Comparison of ENCODE assay signal across 18 cellular contexts in genomic region chr11:19730373-19730772, GRCh38. TPM values are rescaled to one million over a fixed set of nuclear protein-coding genes. Genes with fewer than 3 reads are reported as not detected.
A peak's percentile ranks its signal among the peaks of the same experiment; 100 is the strongest.
DNase-seq lines count a peak whose midpoint lies in the region; ATAC-seq and TF ChIP-seq lines count a peak whose summit lies in the region.
"Had no signal": no experiment of that assay in that cellular context is flagged by ENCODE, and none has a peak within 500 bp of the region (broad histone marks: within the 10 kb centered on the region; RNA-seq: fewer than 3 reads in every experiment).

No MANE protein-coding gene starts in this region.

- in situ Hi-C loops in brain microvascular endothelial cell (cut with HindIII; ENCODE audit: low pct_ligation_motif_present, low sequenced_read_pairs) = loop anchor here (25.0 kb wide), 2 partner anchors 168 to 632 kb away; partner anchors contain the start of gene HTATIP2

- no peaks in the 10 kb centered on the region for H4K20me1 ChIP-seq in smooth muscle cell (ENCODE audit: low read depth)

- H3F3A ChIP-seq in smooth muscle cell (ENCODE audit: low read depth) = no peaks in the 10 kb centered on the region

- ATAC-seq in right cardiac atrium = peak; percentile 58 to 72
- ATAC-seq: activated CD4-positive, alpha-beta T cell treated with anti-CD3 and anti-CD28 coated beads for 36 hours; stimulated activated naive CD8-positive, alpha-beta T cell treated with anti-CD3 and anti-CD28 coated beads, Interleukin-15, amount 100 ng/mL, for 72 hours had no signal

- H3K4me2 ChIP-seq in smooth muscle cell = no peak overlapping the region

- H2AFZ ChIP-seq in smooth muscle cell (ENCODE audit: low read depth) = no peak overlapping the region

- DNase-seq in NCI-H1092 (lab: John Stamatoyannopoulos, UW) (peak; percentile 61), cerebellum (ENCODE audit: low spot score) (peak; percentile 91), right cardiac atrium (peak; percentile 46 to 73 (median 69)), smooth muscle cell (lab: John Stamatoyannopoulos, UW; ENCODE audit: unreplicated experiment) (no peak), dermis blood vessel endothelial cell (no peak), brain microvascular endothelial cell (no peak)
- DNase-seq in activated T-cell treated with anti-CD3 and anti-CD28 coated beads, Interleukin-2, amount 50 U/mL, for 48 hours = no peak
- DNase-seq: activated CD4-positive, alpha-beta T cell treated with anti-CD3 and anti-CD28 coated beads for 36 hours; activated naive CD4-positive, alpha-beta T cell treated with Interleukin-2 at 50 U/mL for 16 hours; BE2C; gastrocnemius medialis; NCI-H1436; NCI-H510A; ovary; stimulated activated CD4-positive, alpha-beta T cell treated with anti-CD3 and anti-CD28 coated beads, Interleukin-12 subunit alpha, Interleukin-12 subunit beta, amount 100 ng/mL, for 4 hours; stimulated activated naive CD8-positive, alpha-beta T cell treated with anti-CD3 and anti-CD28 coated beads, Interleukin-15, amount 100 ng/mL, for 72 hours; T-helper 9 cell had no signal

- peaks cover 8% of the 10 kb centered on the region for H3K4me1 ChIP-seq in right cardiac atrium (ENCODE audit: control insufficient read depth, insufficient read depth, low read length)
- H3K4me1 ChIP-seq in stomach smooth muscle (ENCODE audit: control insufficient read depth, insufficient read depth, low read length) = peaks cover 77% of the 10 kb centered on the region
- no peaks in the 10 kb centered on the region for H3K4me1 ChIP-seq in smooth muscle cell (ENCODE audit: low read depth)
- H3K4me1 ChIP-seq: BE2C had no signal

- intact Hi-C loops in right cardiac atrium (cut with DNase I) = loop anchor here in 1 of 4 donors (10.0 kb wide), 1 partner anchor 56 kb away; no protein-coding TSS in a partner anchor

- 67% methylated on average over 11 of the region's 11 CpGs for WGBS in right cardiac atrium
- WGBS in smooth muscle cell (ENCODE audit: low lambda C conversion rate) = 95% methylated on average over 11 of the region's 11 CpGs

- H3K27me3 ChIP-seq in right cardiac atrium (ENCODE audit: control insufficient read depth, insufficient read depth) (no peaks in the 10 kb centered on the region), stomach smooth muscle (ENCODE audit: control insufficient read depth in 1 of 2, insufficient read depth in 2 of 2, low read length in 2 of 2) (no peaks in the 10 kb centered on the region), smooth muscle cell (ENCODE audit: low read depth) (no peaks in the 10 kb centered on the region), brain microvascular endothelial cell (replicated peaks) (no peaks in the 10 kb centered on the region)
- H3K27me3 ChIP-seq: BE2C, gastrocnemius medialis, ovary had no signal

- H3K4me3 ChIP-seq in right cardiac atrium (ENCODE audit: low read length) = no peak overlapping the region
- H3K4me3 ChIP-seq in stomach smooth muscle (ENCODE audit: low read length in 2 of 2) = peak overlapping the region in 1 of 2 donors; percentile 44
- no peak overlapping the region for H3K4me3 ChIP-seq in smooth muscle cell
- no peak overlapping the region for H3K4me3 ChIP-seq in brain microvascular endothelial cell (ENCODE audit: low read depth, low read length)
- H3K4me3 ChIP-seq: gastrocnemius medialis, ovary had no signal

- H3K9ac ChIP-seq in stomach smooth muscle (ENCODE audit: low read length in 2 of 2) = peak overlapping the region; percentile 5 to 29
- H3K9ac ChIP-seq in smooth muscle cell (ENCODE audit: low read depth) = no peak overlapping the region

- H3K9me3 ChIP-seq in right cardiac atrium (ENCODE audit: control insufficient read depth, low read length) (no peaks in the 10 kb centered on the region), stomach smooth muscle (ENCODE audit: control insufficient read depth in 2 of 2, low read length in 2 of 2) (no peaks in the 10 kb centered on the region), smooth muscle cell (replicated peaks; ENCODE audit: low read depth) (no peaks in the 10 kb centered on the region)
- H3K9me3 ChIP-seq: BE2C, gastrocnemius medialis, ovary had no signal

- H3K27ac ChIP-seq in right cardiac atrium (ENCODE audit: low read length) (no peak overlapping the region), stomach smooth muscle (ENCODE audit: low read length) (peak overlapping the region; percentile 78), smooth muscle cell (ENCODE audit: low read depth) (no peak overlapping the region), brain microvascular endothelial cell (no peak overlapping the region)
- H3K27ac ChIP-seq: gastrocnemius medialis, ovary had no signal

- no peak for TF ChIP-seq CTCF in smooth muscle cell (IDR thresholded peaks at IDR 0.05; ENCODE audit: borderline replicate concordance, insufficient read depth, poor library complexity, severe bottlenecking)
- no peak for TF ChIP-seq CTCF in brain microvascular endothelial cell (IDR thresholded peaks at IDR 0.05; ENCODE audit: low read depth, low read length, missing control alignments)

- H3K36me3 ChIP-seq in stomach smooth muscle (ENCODE audit: control insufficient read depth in 2 of 2, insufficient read depth in 2 of 2, low read length in 2 of 2) = peaks cover 0 to 4% of the 10 kb centered on the region in 2 donors
- no peaks in the 10 kb centered on the region for H3K36me3 ChIP-seq in smooth muscle cell (ENCODE audit: low read depth)
- peaks cover 2% of the 10 kb centered on the region for H3K36me3 ChIP-seq in brain microvascular endothelial cell (replicated peaks)
- H3K36me3 ChIP-seq: BE2C, gastrocnemius medialis, ovary had no signal

- no peaks in the 10 kb centered on the region for H3K79me2 ChIP-seq in smooth muscle cell (ENCODE audit: low read depth)

RNA-seq across cellular contexts. Expression of gene NAV2, which starts 17.7 kb away (rescaled TPM):
- total RNA-seq in cerebellum (18.3 TPM), right cardiac atrium (10 to 100 TPM in 2 of 4 donors, 1 to 10 TPM in 2; 7.9 to 12.9 (median 10.1) TPM), smooth muscle cell (44.2 and 67.5 TPM in 2 replicates), dermis blood vessel endothelial cell (6.8 and 10.0 TPM in 2 replicates)
- polyA plus RNA-seq in right cardiac atrium (4.4 TPM), smooth muscle cell (14.1 and 33.2 TPM in 2 replicates)

Comparison
In these comparisons a context has a peak if more than half of its experiments do, and no peak if none do; other contexts are left out.
1. DNase-seq: peak in NCI-H1092 (single experiment), cerebellum (single experiment) and right cardiac atrium (3 of 3); none in smooth muscle cell (single experiment), dermis blood vessel endothelial cell (single experiment), activated T-cell treated with anti-CD3 and anti-CD28 coated beads, Interleukin-2, amount 50 U/mL, for 48 hours (0 of 2) and brain microvascular endothelial cell (single experiment).